In genomic region chr18:22434973-22435608, GRCh38 we compare ENCODE assay signal across 18 cellular contexts. TPM values are rescaled to one million over a fixed set of nuclear protein-coding genes. Genes with fewer than 3 reads are reported as not detected.
DNase-seq lines count a peak whose midpoint lies in the region; ATAC-seq, FAIRE-seq and TF ChIP-seq lines count a peak whose summit lies in the region.
"Had no signal": no experiment of that assay in that cellular context is flagged by ENCODE, and none has a peak within 500 bp of the region (broad histone marks: within the 10 kb centered on the region; RNA-seq: fewer than 3 reads in every experiment).

No MANE protein-coding gene starts in this region.

- DNase-seq in Daoy (ENCODE audit: low read depth): peak; percentile 54
- DNase-seq in RCC 7860 (ENCODE audit: low spot score): peak; percentile 73
- peak; percentile 88 for DNase-seq in epithelial cell of esophagus (ENCODE audit: low read depth)
- DNase-seq in osteoblast (ENCODE audit: insufficient read length, low spot score, missing footprints): peak; percentile 84
- DNase-seq in upper lobe of left lung: no peak
- no peak for DNase-seq in SHP77 (lab: John Stamatoyannopoulos, UW)
- DNase-seq: activated naive CD4-positive, alpha-beta T cell treated with Interleukin-2 at 50 U/mL for 16 hours; CD8-positive, alpha-beta memory T cell; hypothalamus; left ventricle myocardium inferior; naive B cell; NCI-H146; PC-9 had no signal

- peaks cover 41% of the 10 kb centered on the region for H3K4me1 ChIP-seq in osteoblast (ENCODE audit: insufficient read depth, low read length)
- peaks cover 0 to 7% (median 4%) of the 10 kb centered on the region in 4 donors for H3K4me1 ChIP-seq in upper lobe of left lung

- H3K9me3 ChIP-seq in osteoblast (ENCODE audit: low read depth, low read length): no peaks in the 10 kb centered on the region
- H3K9me3 ChIP-seq in upper lobe of left lung: no peaks in the 10 kb centered on the region
- H3K9me3 ChIP-seq: left ventricle myocardium inferior had no signal

- no peaks in the 10 kb centered on the region for H4K20me1 ChIP-seq in osteoblast (ENCODE audit: insufficient read depth, low read length)

- H3K4me2 ChIP-seq in osteoblast (ENCODE audit: insufficient read depth, low read length): peak overlapping the region; percentile 53
- H3K4me2 ChIP-seq: KMS-11, PC-9 had no signal

- TF ChIP-seq EP300 in upper lobe of left lung (IDR thresholded peaks at IDR 0.05): no peak

- ATAC-seq in HG03460 (IDR thresholded peaks at IDR 0.05; ENCODE audit: unreplicated experiment) (no peak), upper lobe of left lung (ENCODE audit: low FRiP score in 2 of 2) (no peak), HG03469 (IDR thresholded peaks at IDR 0.05; ENCODE audit: unreplicated experiment) (no peak)
- ATAC-seq: activated CD4-positive, CD25-positive, alpha-beta regulatory T cell treated with anti-CD3 and anti-CD28 coated beads, Interleukin-2, amount 50 U/mL, for 24 hours had no signal

- no peak for TF ChIP-seq POLR2A in upper lobe of left lung (IDR thresholded peaks at IDR 0.05)

- FAIRE-seq in RCC 7860 (lab: Jason Lieb, UNC): peak; percentile 87

- no peak for TF ChIP-seq CTCF in epithelial cell of esophagus (IDR thresholded peaks at IDR 0.05; ENCODE audit: insufficient read depth, low read depth, low read length, missing control alignments)
- no peak for TF ChIP-seq CTCF in osteoblast (IDR thresholded peaks at IDR 0.05; ENCODE audit: extremely low read depth, low read depth, low read length)
- TF ChIP-seq CTCF in upper lobe of left lung (IDR thresholded peaks at IDR 0.05): no peak

- no peaks in the 10 kb centered on the region for H3K79me2 ChIP-seq in osteoblast (ENCODE audit: insufficient read depth, low read length)

- peak overlapping the region; percentile 86 for H3K27ac ChIP-seq in osteoblast (ENCODE audit: low read depth, low read length)
- H3K27ac ChIP-seq in upper lobe of left lung: no peak overlapping the region
- H3K27ac ChIP-seq: KMS-11, left ventricle myocardium inferior, PC-9 had no signal

- 77 to 88% methylated on average over 5 of the region's 5 CpGs for WGBS in upper lobe of left lung, 2 donors

- peak overlapping the region; percentile 49 for H2AFZ ChIP-seq in osteoblast (ENCODE audit: low read length)
- H2AFZ ChIP-seq: PC-9 had no signal

- H3K4me3 ChIP-seq in epithelial cell of esophagus (ENCODE audit: low read length) (no peak overlapping the region), osteoblast (ENCODE audit: insufficient read depth, low read length) (no peak overlapping the region), upper lobe of left lung (no peak overlapping the region)
- H3K4me3 ChIP-seq: left ventricle myocardium inferior, PC-9 had no signal

- no peaks in the 10 kb centered on the region for H3K36me3 ChIP-seq in osteoblast (ENCODE audit: insufficient read depth, low read length)
- H3K36me3 ChIP-seq in upper lobe of left lung: no peaks in the 10 kb centered on the region
- H3K36me3 ChIP-seq: left ventricle myocardium inferior had no signal

- H3K27me3 ChIP-seq in osteoblast (ENCODE audit: insufficient read depth, low read length) (no peaks in the 10 kb centered on the region), upper lobe of left lung (no peaks in the 10 kb centered on the region)

RNA-seq across cellular contexts. Expression of gene CTAGE1, which starts 17.4 kb away (rescaled TPM):
- total RNA-seq in Daoy (2014; rRNA removed; shearing (Covaris generic)): not detected in 2 replicates
- total RNA-seq in osteoblast: under 0.01 TPM in 1 of 2 replicates, not detected in the other
- total RNA-seq in upper lobe of left lung: not detected
- total RNA-seq: CD8-positive, alpha-beta memory T cell; left ventricle myocardium inferior; PC-9; pulmonary artery endothelial cell had no signal

Comparison
In these comparisons a context has a peak if more than half of its experiments do, and no peak if none do; other contexts are left out.
1. DNase-seq: peak in Daoy (single experiment), RCC 7860 (single experiment), epithelial cell of esophagus (single experiment) and osteoblast (single experiment); none in upper lobe of left lung (0 of 2) and SHP77 (0 of 2).